16 cellular contexts compared by ENCODE assay signal in genomic region chr19:7643629-7644549, GRCh38. TPM values are rescaled to one million over a fixed set of nuclear protein-coding genes. Genes with fewer than 3 reads are reported as not detected.
DNase-seq lines count a peak whose midpoint lies in the region; ATAC-seq and TF ChIP-seq lines count a peak whose summit lies in the region.
"Not testable (repeated sequence)": the region's sequence is repeated elsewhere in the genome, so short reads cannot be mapped to it uniquely, and the experiment has no call there.
"Had no signal": no experiment of that assay in that cellular context is flagged by ENCODE, and none has a peak within 500 bp of the region (broad histone marks: within the 10 kb centered on the region; RNA-seq: fewer than 3 reads in every experiment).

No MANE protein-coding gene starts in this region.

- CTCF ChIA-PET in CD4-positive, alpha-beta T cell (lab: Charles Lee) = interaction anchor here (1.8 kb wide), 1 partner anchor 37 kb away, joined by 5 read pairs; the partner anchor contains the start of gene TRAPPC5
- CTCF ChIA-PET in SK-N-SH (lab: Yijun Ruan, JAX) = interaction anchor here (0.8 to 1.6 kb wide), 4 partner anchors 8 to 157 kb away, joined by 3 to 8 read pairs (median 5); partner anchors contain the start of gene TRAPPC5
- CTCF ChIA-PET in activated CD8-positive, alpha-beta T cell treated with anti-CD3 and anti-CD28 coated beads for 36 hours (lab: Charles Lee) = not testable (repeated sequence)

- not testable (repeated sequence) for H3K36me3 ChIP-seq in SK-N-SH (replicated peaks in 1 of 2; ENCODE audit: control insufficient read depth in 1 of 2, insufficient read depth in 2 of 2, low read length in 1 of 2)

- peak; percentile 19 for ATAC-seq in CD4-positive, alpha-beta T cell (ENCODE audit: poor library complexity)
- peak; percentile 55 for ATAC-seq in activated CD8-positive, alpha-beta T cell treated with anti-CD3 and anti-CD28 coated beads for 36 hours
- ATAC-seq in central memory CD8-positive, alpha-beta T cell (replicated peaks; ENCODE audit: extremely low read depth, poor library complexity, severe bottlenecking) = not testable (repeated sequence)

- H2AFZ ChIP-seq in SK-N-SH (ENCODE audit: low read depth) = not testable (repeated sequence)

- peaks cover 40% of the 10 kb centered on the region for H3K36me3 Mint-ChIP-seq in CD4-positive, alpha-beta T cell (ENCODE audit: low read depth)
- H3K36me3 Mint-ChIP-seq in activated CD8-positive, alpha-beta T cell treated with anti-CD3 and anti-CD28 coated beads for 36 hours (ENCODE audit: low read depth) = peaks cover 18% of the 10 kb centered on the region
- peaks cover 17% of the 10 kb centered on the region for H3K36me3 Mint-ChIP-seq in central memory CD8-positive, alpha-beta T cell (ENCODE audit: insufficient read depth)

- not testable (repeated sequence) for H3K4me1 ChIP-seq in SK-N-SH (ENCODE audit: control insufficient read depth in 1 of 2, insufficient read depth in 2 of 2, low read depth in 1 of 2, low read length in 1 of 2)

- not testable (repeated sequence) for TF ChIP-seq EP300 in SK-N-SH (IDR thresholded peaks at IDR 0.05; ENCODE audit: borderline replicate concordance in 1 of 2, low read depth in 1 of 2, low read length in 1 of 2)

- 38% methylated on average over 10 of the region's 10 CpGs for WGBS in SK-N-SH (ENCODE audit: low lambda C conversion rate)

- H3K4me3 ChIP-seq in SK-N-SH (ENCODE audit: low read depth in 2 of 2, low read length in 1 of 2) = not testable (repeated sequence)

- H3K27ac Mint-ChIP-seq in CD4-positive, alpha-beta T cell = peak overlapping the region; percentile 17
- not testable (repeated sequence) for H3K27ac Mint-ChIP-seq in activated CD8-positive, alpha-beta T cell treated with anti-CD3 and anti-CD28 coated beads for 36 hours
- H3K27ac Mint-ChIP-seq in central memory CD8-positive, alpha-beta T cell (ENCODE audit: low read depth) = peak overlapping the region; percentile 77

- H3K9me3 Mint-ChIP-seq in CD4-positive, alpha-beta T cell; activated CD8-positive, alpha-beta T cell treated with anti-CD3 and anti-CD28 coated beads for 36 hours; central memory CD8-positive, alpha-beta T cell: not testable (repeated sequence)

- H3K4me1 Mint-ChIP-seq in CD4-positive, alpha-beta T cell (ENCODE audit: low read depth) = peaks cover 16% of the 10 kb centered on the region
- peaks cover 11% of the 10 kb centered on the region for H3K4me1 Mint-ChIP-seq in activated CD8-positive, alpha-beta T cell treated with anti-CD3 and anti-CD28 coated beads for 36 hours (ENCODE audit: low read depth)
- H3K4me1 Mint-ChIP-seq in central memory CD8-positive, alpha-beta T cell = peaks cover 15% of the 10 kb centered on the region

- not testable (repeated sequence) for H3K27me3 ChIP-seq in CD4-positive, alpha-beta T cell (ENCODE audit: control insufficient read depth, insufficient read depth, low read length)
- peaks cover 32% of the 10 kb centered on the region for H3K27me3 ChIP-seq in SK-N-SH (ENCODE audit: insufficient read depth)

- H3K79me2 ChIP-seq in SK-N-SH (ENCODE audit: insufficient read depth) = not testable (repeated sequence)

- POLR2A ChIA-PET in CD4-positive, alpha-beta T cell (lab: Charles Lee) = not testable (repeated sequence)
- POLR2A ChIA-PET in SK-N-SH (lab: Yijun Ruan, JAX) = interaction anchor here (1.2 kb wide), 1 partner anchor 14 kb away, joined by 5 read pairs; the partner anchor contains the start of genes PET100 and XAB2
- POLR2A ChIA-PET in activated CD8-positive, alpha-beta T cell treated with anti-CD3 and anti-CD28 coated beads for 36 hours (lab: Charles Lee) = interaction anchor here (0.9 to 1.4 kb wide), 3 partner anchors 13 to 18 kb away, joined by 3 to 4 read pairs (median 3); no protein-coding TSS in a partner anchor

- not testable (repeated sequence) for H3K9me2 ChIP-seq in SK-N-SH

- not testable (repeated sequence) for TF ChIP-seq CTCF in CD4-positive, alpha-beta T cell (IDR thresholded peaks at IDR 0.05); GM20000 (IDR thresholded peaks at IDR 0.05; ENCODE audit: extremely low read depth, missing control alignments); SK-N-SH (IDR thresholded peaks at IDR 0.05); activated CD8-positive, alpha-beta T cell treated with anti-CD3 and anti-CD28 coated beads for 36 hours (IDR thresholded peaks at IDR 0.05)

- not testable (repeated sequence) for TF ChIP-seq RAD21 in SK-N-SH (IDR thresholded peaks at IDR 0.05; ENCODE audit: low read length)

- not testable (repeated sequence) for H3F3A ChIP-seq in SK-N-SH (replicated peaks; ENCODE audit: insufficient read depth)

- DNase-seq in CD4-positive, alpha-beta T cell = peak in 1 of 10 experiments; percentile 26
- DNase-seq in GM20000 (ENCODE audit: low spot score) (peak; percentile 57), NAMALWA (ENCODE audit: low spot score) (peak; percentile 86), SK-N-SH (peak; percentile 41), iPS-NIHi7 (ENCODE audit: extremely low spot score) (peak; percentile 69)
- peak; percentile 48 for DNase-seq in activated CD8-positive, alpha-beta T cell treated with anti-CD3 and anti-CD28 coated beads for 36 hours
- DNase-seq in central memory CD8-positive, alpha-beta T cell (ENCODE audit: low spot score in 2 of 2) = not testable (repeated sequence)
- DNase-seq in stimulated activated CD4-positive, alpha-beta T cell treated with anti-CD3 and anti-CD28 coated beads, Interleukin-12 subunit alpha, Interleukin-12 subunit beta, amount 100 ng/mL, for 48 hours (ENCODE audit: low read depth in 2 of 3, low spot score in 1 of 3) = peak in 2 of 3 donors; percentile 13 to 37

- not testable (repeated sequence) for H3K9me3 ChIP-seq in CD4-positive, alpha-beta T cell (ENCODE audit: control insufficient read depth, low read length); SK-N-SH

- H3K4me2 ChIP-seq in SK-N-SH = not testable (repeated sequence)

- intact Hi-C loops in CD4-positive, alpha-beta T cell (cut with DNase I, micrococcal nuclease); activated CD8-positive, alpha-beta T cell treated with anti-CD3 and anti-CD28 coated beads for 36 hours (cut with micrococcal nuclease): not testable (repeated sequence)

- H3K27me3 Mint-ChIP-seq in CD4-positive, alpha-beta T cell; activated CD8-positive, alpha-beta T cell treated with anti-CD3 and anti-CD28 coated beads for 36 hours; central memory CD8-positive, alpha-beta T cell: not testable (repeated sequence)

- H3K9ac ChIP-seq in SK-N-SH = not testable (repeated sequence)

- not testable (repeated sequence) for H4K20me1 ChIP-seq in SK-N-SH (ENCODE audit: insufficient read depth)

- not testable (repeated sequence) for H3K4me3 Mint-ChIP-seq in CD4-positive, alpha-beta T cell; activated CD8-positive, alpha-beta T cell treated with anti-CD3 and anti-CD28 coated beads for 36 hours; central memory CD8-positive, alpha-beta T cell

- not testable (repeated sequence) for H3K27ac ChIP-seq in CD4-positive, alpha-beta T cell (ENCODE audit: low read depth, low read length); SK-N-SH (ENCODE audit: low read depth in 2 of 2, low read length in 1 of 2)

RNA-seq across cellular contexts. Expression of gene STXBP2, which starts 7.0 kb away (rescaled TPM):
- total RNA-seq in CD4-positive, alpha-beta T cell = 100 to 1,000 TPM; 234 to 241 TPM
- 1.3 and 4.7 TPM in 2 replicates for polyA plus RNA-seq in SK-N-SH (2012; rRNA removed)
- polyA plus RNA-seq in SK-N-SH (2012; cell fraction: cytosol; rRNA removed) = 0.81 and 1.4 TPM in 2 replicates
- 7.6 and 9.1 TPM in 2 replicates for polyA plus RNA-seq in SK-N-SH (2012; cell fraction: nucleus; rRNA removed)
- total RNA-seq in activated CD8-positive, alpha-beta T cell treated with anti-CD3 and anti-CD28 coated beads for 36 hours = 10 to 100 TPM; 96.4 to 99.2 TPM

RNA-seq across cellular contexts. Expression of gene PCP2, which starts 10.4 kb away (rescaled TPM):
- total RNA-seq in CD4-positive, alpha-beta T cell = 1 to 10 TPM; 1.9 to 2.1 TPM
- polyA plus RNA-seq in SK-N-SH (2012; rRNA removed) = not detected in 2 replicates
- polyA plus RNA-seq in SK-N-SH (2012; cell fraction: cytosol; rRNA removed) = not detected in 2 replicates
- polyA plus RNA-seq in SK-N-SH (2012; cell fraction: nucleus; rRNA removed) = not detected in 2 replicates
- 1 to 10 TPM; 4.0 to 4.8 TPM for total RNA-seq in activated CD8-positive, alpha-beta T cell treated with anti-CD3 and anti-CD28 coated beads for 36 hours
- total RNA-seq: ascending aorta, chondrocyte, left cardiac atrium, M059J, neural crest cell, thoracic aorta had no signal

RNA-seq across cellular contexts. Expression of gene PET100, which starts 14.3 kb away (rescaled TPM):
- 100 to 1,000 TPM; 178 to 188 TPM for total RNA-seq in CD4-positive, alpha-beta T cell
- 48.1 and 54.0 TPM in 2 replicates for polyA plus RNA-seq in SK-N-SH (2012; rRNA removed)
- 55.8 and 86.5 TPM in 2 replicates for polyA plus RNA-seq in SK-N-SH (2012; cell fraction: cytosol; rRNA removed)
- polyA plus RNA-seq in SK-N-SH (2012; cell fraction: nucleus; rRNA removed) = 23.3 and 28.9 TPM in 2 replicates
- total RNA-seq in activated CD8-positive, alpha-beta T cell treated with anti-CD3 and anti-CD28 coated beads for 36 hours = 10 to 100 TPM; 71.8 to 83.3 TPM
- total RNA-seq: ascending aorta had no signal

RNA-seq across cellular contexts. Expression of gene XAB2, which starts 14.5 kb away (rescaled TPM):
- total RNA-seq in CD4-positive, alpha-beta T cell = 100 to 1,000 TPM; 118 to 121 TPM
- 36.5 and 43.3 TPM in 2 replicates for polyA plus RNA-seq in SK-N-SH (2012; rRNA removed)
- 10.7 and 18.6 TPM in 2 replicates for polyA plus RNA-seq in SK-N-SH (2012; cell fraction: cytosol; rRNA removed)
- 115 and 148 TPM in 2 replicates for polyA plus RNA-seq in SK-N-SH (2012; cell fraction: nucleus; rRNA removed)
- total RNA-seq in activated CD8-positive, alpha-beta T cell treated with anti-CD3 and anti-CD28 coated beads for 36 hours = 10 to 100 TPM; 50.7 to 54.1 TPM

RNA-seq across cellular contexts. Expression of gene RETN, which starts 25.0 kb away (rescaled TPM):
- not detected for total RNA-seq in CD4-positive, alpha-beta T cell
- polyA plus RNA-seq in SK-N-SH (2012; rRNA removed) = not detected in 2 replicates
- polyA plus RNA-seq in SK-N-SH (2012; cell fraction: cytosol; rRNA removed) = not detected in 2 replicates
- polyA plus RNA-seq in SK-N-SH (2012; cell fraction: nucleus; rRNA removed) = not detected in 2 replicates
- total RNA-seq in activated CD8-positive, alpha-beta T cell treated with anti-CD3 and anti-CD28 coated beads for 36 hours = not detected
- total RNA-seq: ascending aorta, chondrocyte, fibroblast of villous mesenchyme, M059J, neural crest cell, thoracic aorta had no signal
- polyA plus RNA-seq: A549 had no signal
